8 cellular contexts compared by ENCODE assay signal in the genomic region with DNA sequence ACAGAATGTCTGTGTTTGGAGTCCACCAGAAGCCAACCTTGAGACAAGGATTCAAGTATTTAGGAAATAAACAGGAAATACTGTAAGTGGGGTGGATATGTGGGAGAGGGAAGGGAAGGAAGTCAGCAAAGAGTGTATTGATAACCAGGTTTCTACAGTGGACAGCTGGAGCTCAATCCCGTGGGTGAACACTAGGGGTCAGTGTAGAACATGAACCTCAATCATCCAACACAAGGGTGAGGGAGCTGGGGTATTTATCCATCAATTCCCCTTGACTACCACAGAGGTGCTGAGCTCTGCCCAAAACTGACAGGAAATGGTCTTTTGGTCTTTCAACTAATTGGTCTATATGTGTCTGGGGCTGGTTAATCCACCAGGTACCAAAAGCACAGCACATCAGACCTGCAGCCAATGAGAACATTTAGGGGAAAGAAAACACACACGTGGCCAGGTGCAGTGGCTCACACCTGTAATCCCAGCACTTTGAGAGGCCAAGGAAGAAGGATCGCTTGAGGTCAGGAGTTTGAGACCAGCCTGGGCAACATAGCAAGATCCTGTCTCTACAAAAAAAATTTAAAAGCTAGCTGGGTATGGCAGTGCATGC. TPM values are rescaled to one million over a fixed set of nuclear protein-coding genes. Genes with fewer than 3 reads are reported as not detected.
A peak's percentile ranks its signal among the peaks of the same experiment; 100 is the strongest.
DNase-seq lines count a peak whose midpoint lies in the region; ATAC-seq, FAIRE-seq and TF ChIP-seq lines count a peak whose summit lies in the region.
"Had no signal": no experiment of that assay in that cellular context is flagged by ENCODE, and none has a peak within 500 bp of the region (broad histone marks: within the 10 kb centered on the region; RNA-seq: fewer than 3 reads in every experiment).

No MANE protein-coding gene starts in this region.

- TF ChIP-seq POLR2A in GM12891 (IDR thresholded peaks at IDR 0.05; ENCODE audit: low read depth, low read length), result no peak

- no peak overlapping the region for H3K27ac Mint-ChIP-seq in glutamatergic neuron (ENCODE audit: unreplicated experiment)

- peak; percentile 47 for FAIRE-seq in GM12891 (lab: Jason Lieb, UNC)

- H3K9me3 Mint-ChIP-seq in glutamatergic neuron (ENCODE audit: unreplicated experiment), result peaks cover 4% of the 10 kb centered on the region

- H3K36me3 Mint-ChIP-seq in glutamatergic neuron (ENCODE audit: unreplicated experiment), result peaks cover 3% of the 10 kb centered on the region

- DNase-seq in GM12891 (ENCODE audit: insufficient read length, low spot score) (no peak), NCI-H69 (lab: John Stamatoyannopoulos, UW) (peak; percentile 40), glutamatergic neuron (peak; percentile 64), C1 segment of cervical spinal cord (lab: John Stamatoyannopoulos, UW) (no peak)
- peak; percentile 72 to 75 for DNase-seq in activated T-cell treated with anti-CD3 and anti-CD28 coated beads, Interleukin-2, amount 50 U/mL, for 48 hours
- DNase-seq in stimulated activated CD4-positive, alpha-beta T cell treated with anti-CD3 and anti-CD28 coated beads, Interleukin-15, amount 100 ng/mL, for 24 hours, result peak; percentile 69

- no peak for ATAC-seq in GM18868 (IDR thresholded peaks at IDR 0.05; ENCODE audit: unreplicated experiment)

- peak; percentile 72 for TF ChIP-seq CTCF in glutamatergic neuron (IDR thresholded peaks at IDR 0.05; ENCODE audit: partially characterized antibody, unreplicated experiment)

- H3K4me3 Mint-ChIP-seq in glutamatergic neuron (ENCODE audit: unreplicated experiment), result no peak overlapping the region

- H3K27me3 Mint-ChIP-seq in glutamatergic neuron (ENCODE audit: unreplicated experiment), result peaks cover 5% of the 10 kb centered on the region

- H3K4me1 Mint-ChIP-seq in glutamatergic neuron (ENCODE audit: low read depth, unreplicated experiment), result no peaks in the 10 kb centered on the region

TF ChIP-seq in GM12891, 5 proteins besides CTCF, POLR2A, EP300 and RAD21:
- no peak for TF ChIP-seq TAF1 (IDR thresholded peaks at IDR 0.05; ENCODE audit: low read depth, low read length)
- TF ChIP-seq POLR2AphosphoS5 (IDR thresholded peaks at IDR 0.05; ENCODE audit: low read depth, low read length), result no peak
- no peak for TF ChIP-seq PAX5 (IDR thresholded peaks at IDR 0.05; ENCODE audit: insufficient read depth, low read length, severe bottlenecking)
- TF ChIP-seq SPI1 (IDR thresholded peaks at IDR 0.05; ENCODE audit: low read depth, low read length), result no peak
- no peak for TF ChIP-seq POU2F2 (IDR thresholded peaks at IDR 0.05; ENCODE audit: low read depth, low read length)

RNA-seq across cellular contexts. Expression of a gene that starts 5.6 kb away (rescaled TPM):
- not detected for polyA plus RNA-seq in GM12891 (2012; ENCODE audit: low read depth, missing spikeins)
- 0.71 TPM for total RNA-seq in glutamatergic neuron (ENCODE audit: unreplicated experiment)

RNA-seq across cellular contexts. Expression of a gene that starts 19.6 kb away (rescaled TPM):
- polyA plus RNA-seq in GM12891 (2012; ENCODE audit: low read depth, missing spikeins), result not detected
- total RNA-seq in glutamatergic neuron (ENCODE audit: unreplicated experiment), result not detected
- total RNA-seq: activated CD8-positive, alpha-beta memory T cell treated with anti-CD3 and anti-CD28 coated beads for 36 hours had no signal

RNA-seq across cellular contexts. Expression of a gene that starts 52.3 kb away (rescaled TPM):
- polyA plus RNA-seq in GM12891 (2012; ENCODE audit: low read depth, missing spikeins), result 0.60 TPM
- not detected for total RNA-seq in glutamatergic neuron (ENCODE audit: unreplicated experiment)
- total RNA-seq: activated CD8-positive, alpha-beta memory T cell treated with anti-CD3 and anti-CD28 coated beads for 36 hours had no signal

Comparison
In these comparisons a context has a peak if more than half of its experiments do, and no peak if none do; other contexts are left out.
1. DNase-seq: peak in NCI-H69 (single experiment), activated T-cell treated with anti-CD3 and anti-CD28 coated beads, Interleukin-2, amount 50 U/mL, for 48 hours (2 of 2), glutamatergic neuron (single experiment) and stimulated activated CD4-positive, alpha-beta T cell treated with anti-CD3 and anti-CD28 coated beads, Interleukin-15, amount 100 ng/mL, for 24 hours (single experiment); none in GM12891 (single experiment) and C1 segment of cervical spinal cord (0 of 14).